Comparison of ENCODE assay signal across 10 cellular contexts in the genomic region with DNA sequence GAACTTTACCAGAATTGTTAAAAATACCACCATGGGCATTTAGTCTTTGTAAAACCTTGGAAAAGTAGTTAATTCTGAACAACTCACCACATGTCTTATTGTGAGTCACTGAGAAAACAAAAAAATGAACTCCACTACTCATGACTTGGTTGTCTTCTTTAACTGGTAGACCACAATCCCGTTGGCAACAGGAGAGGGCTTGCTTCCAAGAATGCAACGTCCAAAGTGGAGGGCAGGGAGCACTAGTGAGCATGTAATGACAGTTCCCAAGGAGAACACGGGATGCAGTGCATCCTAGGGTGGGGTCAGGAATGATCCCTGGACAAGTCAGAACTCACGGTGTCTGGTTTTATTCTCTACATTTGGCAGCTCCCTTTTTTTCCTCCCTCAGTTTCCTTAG. TPM values are rescaled to one million over a fixed set of nuclear protein-coding genes. Genes with fewer than 3 reads are reported as not detected.
DNase-seq lines count a peak whose midpoint lies in the region; ATAC-seq, FAIRE-seq and TF ChIP-seq lines count a peak whose summit lies in the region.
"Had no signal": no experiment of that assay in that cellular context is flagged by ENCODE, and none has a peak within 500 bp of the region (broad histone marks: within the 10 kb centered on the region; RNA-seq: fewer than 3 reads in every experiment).

No MANE protein-coding gene starts in this region.

- peak; percentile 36 for DNase-seq in AG04450 (ENCODE audit: low read depth, low spot score)
- DNase-seq in HS-27A (ENCODE audit: low read depth), result peak; percentile 82
- DNase-seq in K562 (ENCODE audit: extremely low read depth in 1 of 4, low spot score in 3 of 4), result no peak
- peak; percentile 85 for DNase-seq in kidney glomerular epithelial cell (lab: John Stamatoyannopoulos, UW)
- no peak for DNase-seq in HuH-7.5 (ENCODE audit: low spot score)
- DNase-seq in T-helper 17 cell, result no peak
- no peak for DNase-seq in NCI-H524 treated with DMSO at 0.1 percent for 48 hours (lab: John Stamatoyannopoulos, UW)
- DNase-seq in CD4-positive, alpha-beta T cell, result no peak
- DNase-seq: NCI-H2029 treated with DMSO at 0.1 percent for 48 hours had no signal

- no peak overlapping the region for H3K4me2 ChIP-seq in K562 (ENCODE audit: insufficient read depth, low read length)

- H3K4me3 ChIP-seq in AG04450 (ENCODE audit: low read depth, low read length) (no peak overlapping the region), K562 (no peak overlapping the region)

- no peak overlapping the region for H3K27ac Mint-ChIP-seq in T-helper 17 cell
- H3K27ac Mint-ChIP-seq in CD4-positive, alpha-beta T cell, result no peak overlapping the region

- H3K4me1 Mint-ChIP-seq in T-helper 17 cell, result no peaks in the 10 kb centered on the region
- H3K4me1 Mint-ChIP-seq in CD4-positive, alpha-beta T cell (ENCODE audit: low read depth), result no peaks in the 10 kb centered on the region

- POLR2A ChIA-PET in AG04450 (lab: Yijun Ruan, JAX) (no interaction called here), K562 (lab: Yijun Ruan, JAX) (no interaction called here)
- POLR2A ChIA-PET in CD4-positive, alpha-beta T cell (lab: Charles Lee), result no interaction called here

- TF ChIP-seq CTCF in AG04450 (IDR thresholded peaks at IDR 0.05; ENCODE audit: low read depth, low read length) (peak; percentile 42), K562 (IDR thresholded peaks at IDR 0.05 in 2 of 3, conservative IDR thresholded peaks at IDR 0.05 in 1 of 3; ENCODE audit: insufficient read depth in 2 of 3, low read depth in 1 of 3, low read length in 3 of 3) (0 out of 6 replicates have a peak, but pooled peaks of 1 of the 3 experiments have one; percentile 17)
- TF ChIP-seq CTCF in CD4-positive, alpha-beta T cell (IDR thresholded peaks at IDR 0.05), result no peak

- H2AFZ ChIP-seq in K562 (ENCODE audit: low read depth, low read length), result no peak overlapping the region

- TF ChIP-seq POLR2A in K562 (conservative IDR thresholded peaks at IDR 0.05), result no peak

- H3K9me3 Mint-ChIP-seq in CD4-positive, alpha-beta T cell, result peaks cover 1% of the 10 kb centered on the region

- H3K36me3 ChIP-seq in K562 (ENCODE audit: control insufficient read depth, insufficient read depth, low read length), result no peaks in the 10 kb centered on the region

- 0 out of 3 replicates have a peak, but pooled peaks have one; percentile 27 for ATAC-seq in K562
- ATAC-seq in T-helper 17 cell, result no peak
- ATAC-seq in CD4-positive, alpha-beta T cell (ENCODE audit: poor library complexity), result no peak

- no TSS peak for BruUV-seq in K562 (replicated peaks; lab: Mats Ljungman, UMichigan)

- H3K27me3 ChIP-seq in AG04450 (ENCODE audit: control insufficient read depth, insufficient read depth, low read length) (no peaks in the 10 kb centered on the region), K562 (ENCODE audit: control insufficient read depth in 2 of 2, insufficient read depth in 2 of 2, low read length in 2 of 2) (no peaks in the 10 kb centered on the region)
- peaks cover 4% of the 10 kb centered on the region for H3K27me3 ChIP-seq in CD4-positive, alpha-beta T cell (ENCODE audit: control insufficient read depth, insufficient read depth, low read length)

- H4K20me1 ChIP-seq in K562 (replicated peaks; ENCODE audit: control insufficient read depth, insufficient read depth, low read length), result no peaks in the 10 kb centered on the region

- no peak for TF ChIP-seq EP300 in K562 (IDR thresholded peaks at IDR 0.05; ENCODE audit: low read length)

- no peaks in the 10 kb centered on the region for H3K9me1 ChIP-seq in K562 (ENCODE audit: control insufficient read depth, insufficient read depth, low read length)

- no peaks in the 10 kb centered on the region for H3K36me3 Mint-ChIP-seq in T-helper 17 cell (ENCODE audit: low read depth)
- no peaks in the 10 kb centered on the region for H3K36me3 Mint-ChIP-seq in CD4-positive, alpha-beta T cell (ENCODE audit: low read depth)

- in situ Hi-C loops in K562 (cut with MboI), result no loop called here

- no peak overlapping the region for H3K9ac ChIP-seq in K562 (ENCODE audit: insufficient read depth in 1 of 2, low read depth in 2 of 2, low read length in 2 of 2)

- H3K9me3 ChIP-seq in AG04450 (ENCODE audit: control insufficient read depth, insufficient read depth, low read length), result no peaks in the 10 kb centered on the region
- H3K9me3 ChIP-seq in K562 (replicated peaks; ENCODE audit: control insufficient read depth, insufficient read depth, low read depth, low read length), result no peaks in the 10 kb centered on the region
- no peaks in the 10 kb centered on the region for H3K9me3 ChIP-seq in T-helper 17 cell (ENCODE audit: control insufficient read depth, low read length, poor library complexity, severe bottlenecking)
- no peaks in the 10 kb centered on the region for H3K9me3 ChIP-seq in CD4-positive, alpha-beta T cell (ENCODE audit: control insufficient read depth, low read length)

- TF ChIP-seq RAD21 in K562 (CRISPR knock-in tag; conservative IDR thresholded peaks at IDR 0.05 in 1 of 2, IDR thresholded peaks at IDR 0.05 in 1 of 2), result no peak

- WGBS in K562 (ENCODE audit: insufficient coverage, low coverage, missing lambda C conversion rate), result 0% methylated on average over 4 of the region's 4 CpGs

- FAIRE-seq in K562 (lab: Jason Lieb, UNC), result peak; percentile 11
- FAIRE-seq: frontal cortex had no signal

- H3K27ac ChIP-seq in AG04450 (ENCODE audit: low read depth, low read length) (no peak overlapping the region), K562 (ENCODE audit: extremely low read depth, low read depth, low read length) (no peak overlapping the region)
- H3K27ac ChIP-seq in CD4-positive, alpha-beta T cell (ENCODE audit: low read depth, low read length), result no peak overlapping the region

- H3K4me3 Mint-ChIP-seq in T-helper 17 cell, result no peak overlapping the region
- H3K4me3 Mint-ChIP-seq in CD4-positive, alpha-beta T cell, result no peak overlapping the region

- intact Hi-C loops in K562 (cut with micrococcal nuclease), result no loop called here
- intact Hi-C loops in CD4-positive, alpha-beta T cell (cut with DNase I, micrococcal nuclease), result no loop called here

- peaks cover 23% of the 10 kb centered on the region for H3K27me3 Mint-ChIP-seq in T-helper 17 cell
- peaks cover 21% of the 10 kb centered on the region for H3K27me3 Mint-ChIP-seq in CD4-positive, alpha-beta T cell

- CTCF ChIA-PET in AG04450 (lab: Charles Lee) (interaction anchor here (1.0 to 4.2 kb wide), 8 partner anchors 8 to 495 kb away, joined by 3 to 70 read pairs (median 13); a partner anchor contains a TSS), K562 (lab: Yijun Ruan, JAX; ENCODE audit: low intra/inter-chr PET ratio) (interaction anchor here (0.6 kb wide), 1 partner anchor 14 kb away, joined by 3 read pairs; no protein-coding TSS in a partner anchor)
- CTCF ChIA-PET in CD4-positive, alpha-beta T cell (lab: Charles Lee), result no interaction called here

- H3K79me2 ChIP-seq in K562 (ENCODE audit: control insufficient read depth, insufficient read depth, low read length), result no peaks in the 10 kb centered on the region

- no peaks in the 10 kb centered on the region for H3K4me1 ChIP-seq in K562 (replicated peaks in 1 of 2; ENCODE audit: control insufficient read depth in 2 of 2, insufficient read depth in 2 of 2, low read length in 2 of 2)

TF ChIP-seq in K562, 482 proteins besides CTCF, POLR2A, EP300 and RAD21:
- no peak for TF ChIP-seq CBFA2T3 (IDR thresholded peaks at IDR 0.05)
TF ChIP-seq in K562: peak in this region for 0.

RNA-seq across cellular contexts. Expression of a gene that starts 15.2 kb away (rescaled TPM):
- polyA plus RNA-seq in AG04450 (2011; rRNA removed), result 19.7 and 20.9 TPM in 2 replicates
- 36.6 and 38.6 TPM in 2 replicates for polyA minus RNA-seq in AG04450 (2011; rRNA and poly(A)+ RNA removed)
- total RNA-seq in K562 (2011; cell fraction: chromatin; rRNA removed; ENCODE audit: low replicate concordance), result 0.07 and 0.32 TPM in 2 replicates
- under 0.01 TPM in 2 replicates for total RNA-seq in K562 (2011; cell fraction: nucleolus; rRNA removed)
- 0.07 TPM in 1 of 2 replicates, not detected in the other for total RNA-seq in K562 (2011; cell fraction: nucleoplasm; rRNA removed)
- total RNA-seq in K562 (2014; rRNA removed), result 0.08 and 0.18 TPM in 2 replicates
- 0.26 and 0.36 TPM in 2 replicates for total RNA-seq in K562 (2014; rRNA removed; fragmentation: Illumina TruSeq; extraction: Trizol)
- total RNA-seq in K562 (2015; rRNA removed; fragmentation: Illumina TruSeq; extraction: Trizol), result 0.08 and 0.29 TPM in 2 replicates
- total RNA-seq in K562 (2021), result 0.13 and 0.16 TPM in 2 replicates
- 0.05 and 0.07 TPM in 2 replicates for polyA plus RNA-seq in K562 (2011; rRNA removed)
- polyA plus RNA-seq in K562 (2011; cell fraction: cytosol; rRNA removed), result 0.04 and 0.07 TPM in 2 replicates
- 0.20 and 0.56 TPM in 2 replicates for polyA plus RNA-seq in K562 (2011; cell fraction: nucleus; rRNA removed)
- polyA plus RNA-seq in K562 (2012), result 0.12 and 0.36 TPM in 2 replicates
- 0.08 and 0.16 TPM in 2 replicates for polyA plus RNA-seq in K562 (2014; fragmentation: Illumina TruSeq; extraction: Trizol)
- under 1 TPM; 0.21 to 0.31 TPM for polyA plus RNA-seq in K562 (2014; fragmentation: Nextera tagmentation; extraction: Ambion mirVana)
- 0.24 and 0.29 TPM in 2 replicates for polyA plus RNA-seq in K562 (2014; rRNA removed)
- 0.07 and 0.54 TPM in 2 replicates for polyA minus RNA-seq in K562 (2011; rRNA and poly(A)+ RNA removed)
- 0.09 TPM in 1 of 2 replicates, not detected in the other for polyA minus RNA-seq in K562 (2011; cell fraction: cytosol; rRNA and poly(A)+ RNA removed)
- polyA minus RNA-seq in K562 (2011; cell fraction: nucleus; rRNA and poly(A)+ RNA removed), result under 0.01 and 0.33 TPM in 2 replicates
- total RNA-seq in T-helper 17 cell, result under 1 TPM; 0.05 to 0.57 TPM
- total RNA-seq in CD4-positive, alpha-beta T cell, result under 1 TPM; 0.14 TPM

Comparison
In these comparisons a context has a peak if more than half of its experiments do, and no peak if none do; other contexts are left out.
1. DNase-seq: peak in AG04450 (single experiment), HS-27A (single experiment) and kidney glomerular epithelial cell (single experiment); none in K562 (0 of 4), HuH-7.5 (single experiment), T-helper 17 cell (0 of 3), NCI-H524 treated with DMSO at 0.1 percent for 48 hours (single experiment) and CD4-positive, alpha-beta T cell (0 of 10).